Comparison of ENCODE assay signal across 18 cellular contexts in the genomic region with DNA sequence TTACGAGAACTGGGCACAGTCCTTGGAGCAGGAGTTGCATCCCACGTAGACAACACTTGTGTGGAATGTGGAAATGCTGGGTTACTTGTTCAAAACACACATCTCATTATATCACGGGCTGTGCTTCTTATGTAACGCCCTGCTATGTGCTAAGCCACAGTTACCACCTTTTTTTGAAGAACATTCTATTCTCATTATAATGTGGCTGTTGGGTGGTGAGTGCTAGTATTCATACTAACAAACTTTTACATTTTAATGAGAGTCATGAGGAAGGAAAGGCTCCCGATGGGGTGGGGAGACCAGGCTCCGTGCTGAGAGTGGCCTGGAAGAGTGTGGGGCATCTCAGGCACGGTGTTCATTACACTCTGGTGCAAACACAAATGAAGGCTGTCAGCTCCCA.
"Had no signal": no experiment of that assay in that cellular context is flagged by ENCODE, and none has a peak within 500 bp of the region (broad histone marks: within the 10 kb centered on the region; RNA-seq: fewer than 3 reads in every experiment).

No MANE protein-coding gene starts in this region.

- H3K9me3 ChIP-seq: heart right ventricle, right atrium auricular region, sigmoid colon, thoracic aorta, transverse colon had no signal

- H3K4me3 Mint-ChIP-seq: naive thymus-derived CD4-positive, alpha-beta T cell; neural crest cell; stimulated activated naive B cell treated with anti-CD40 and anti-IgM and Interleukin-4, amounts not matched to agents 10 μg/mL and 1 μg/mL and 100 μg/mL, for 72 hours; stimulated activated naive CD8-positive, alpha-beta T cell treated with anti-CD3 and anti-CD28 coated beads, Interleukin-15, amount 100 ng/mL, for 72 hours had no signal

- H3K9me3 Mint-ChIP-seq: naive thymus-derived CD4-positive, alpha-beta T cell; neural crest cell; stimulated activated naive B cell treated with anti-CD40 and anti-IgM and Interleukin-4, amounts not matched to agents 10 μg/mL and 1 μg/mL and 100 μg/mL, for 72 hours; stimulated activated naive CD8-positive, alpha-beta T cell treated with anti-CD3 and anti-CD28 coated beads, Interleukin-15, amount 100 ng/mL, for 72 hours had no signal

- H3K27me3 Mint-ChIP-seq: naive thymus-derived CD4-positive, alpha-beta T cell; stimulated activated naive B cell treated with anti-CD40 and anti-IgM and Interleukin-4, amounts not matched to agents 10 μg/mL and 1 μg/mL and 100 μg/mL, for 72 hours; stimulated activated naive CD8-positive, alpha-beta T cell treated with anti-CD3 and anti-CD28 coated beads, Interleukin-15, amount 100 ng/mL, for 72 hours had no signal

- H3K4me3 ChIP-seq: dorsolateral prefrontal cortex, heart right ventricle, right atrium auricular region, sigmoid colon, skin epidermis, thoracic aorta, transverse colon had no signal

- H3K27me3 ChIP-seq: dorsolateral prefrontal cortex, heart right ventricle, right atrium auricular region, sigmoid colon, transverse colon had no signal

- DNase-seq: cortex of kidney; dorsolateral prefrontal cortex; effector CD8-positive, alpha-beta T cell; heart right ventricle; hypothalamus; islet precursor cell; mammary epithelial cell; naive thymus-derived CD4-positive, alpha-beta T cell; sigmoid colon; stimulated activated CD4-positive, alpha-beta T cell treated with anti-CD3 and anti-CD28 coated beads, Interleukin-2, amount 100 ng/mL, for 24 hours; stimulated activated CD4-positive, alpha-beta T cell treated with anti-CD3 and anti-CD28 coated beads, Interleukin-4, amount 100 ng/mL, for 4 hours; stimulated activated naive B cell treated with anti-CD40 and anti-IgM and Interleukin-4, amounts not matched to agents 10 μg/mL and 1 μg/mL and 100 μg/mL, for 72 hours; stimulated activated naive CD8-positive, alpha-beta T cell treated with anti-CD3 and anti-CD28 coated beads, Interleukin-15, amount 100 ng/mL, for 72 hours; transverse colon had no signal

- H3K4me1 Mint-ChIP-seq: stimulated activated naive B cell treated with anti-CD40 and anti-IgM and Interleukin-4, amounts not matched to agents 10 μg/mL and 1 μg/mL and 100 μg/mL, for 72 hours; stimulated activated naive CD8-positive, alpha-beta T cell treated with anti-CD3 and anti-CD28 coated beads, Interleukin-15, amount 100 ng/mL, for 72 hours had no signal

- H3K27ac ChIP-seq: sigmoid colon, skin epidermis, thoracic aorta, transverse colon had no signal

- ATAC-seq: naive thymus-derived CD4-positive, alpha-beta T cell; stimulated activated naive B cell treated with anti-CD40 and anti-IgM and Interleukin-4, amounts not matched to agents 10 μg/mL and 1 μg/mL and 100 μg/mL, for 72 hours; stimulated activated naive CD8-positive, alpha-beta T cell treated with anti-CD3 and anti-CD28 coated beads, Interleukin-15, amount 100 ng/mL, for 72 hours had no signal

- H3K36me3 ChIP-seq: right atrium auricular region, transverse colon had no signal

- H3K27ac Mint-ChIP-seq: naive thymus-derived CD4-positive, alpha-beta T cell; stimulated activated naive B cell treated with anti-CD40 and anti-IgM and Interleukin-4, amounts not matched to agents 10 μg/mL and 1 μg/mL and 100 μg/mL, for 72 hours; stimulated activated naive CD8-positive, alpha-beta T cell treated with anti-CD3 and anti-CD28 coated beads, Interleukin-15, amount 100 ng/mL, for 72 hours had no signal
